In the genomic region with DNA sequence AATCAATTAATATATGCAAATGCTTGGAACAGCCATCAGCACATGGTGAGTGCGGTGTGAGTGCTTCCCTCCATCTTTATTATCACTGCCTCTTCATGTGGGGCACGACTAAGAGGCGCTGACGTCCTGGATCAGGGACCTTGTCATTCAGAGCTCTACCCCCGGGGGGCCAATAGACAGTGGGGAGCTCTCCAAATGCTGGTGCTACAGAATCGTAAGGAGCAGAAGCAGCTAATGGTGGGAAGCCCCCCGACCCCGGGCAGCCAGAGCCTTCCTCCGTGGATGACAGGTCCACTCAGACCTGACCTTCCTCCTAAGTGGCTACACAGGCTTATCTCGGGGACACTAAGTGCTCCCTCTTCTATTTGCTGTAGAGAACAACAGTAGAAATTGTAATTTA, we compare ENCODE assay signal across 29 cellular contexts.
"Had no signal": no experiment of that assay in that cellular context is flagged by ENCODE, and none has a peak within 500 bp of the region (broad histone marks: within the 10 kb centered on the region; RNA-seq: fewer than 3 reads in every experiment).

No MANE protein-coding gene starts in this region.

- H3K4me3 ChIP-seq: adrenal gland, ascending aorta, body of pancreas, breast epithelium, cardiac muscle cell had no signal

- H3K4me1 ChIP-seq: adrenal gland, body of pancreas, breast epithelium had no signal

- DNase-seq: activated effector memory CD4-positive, alpha-beta T cell treated with anti-CD3 and anti-CD28 coated beads, Interleukin-2, amount 50 U/mL, for 16 hours; activated effector memory CD4-positive, alpha-beta T cell treated with Interleukin-2 at 50 U/mL for 16 hours; activated gamma-delta T cell; activated gamma-delta T cell treated with Interleukin-2 at 50 U/mL for 16 hours; activated naive CD4-positive, alpha-beta T cell; activated naive CD4-positive, alpha-beta T cell treated with anti-CD3 and anti-CD28 coated beads for 36 hours; activated naive CD4-positive, alpha-beta T cell treated with anti-CD3 and anti-CD28 coated beads, Interleukin-2, amount 10 ng/mL, durations not matched to agents 7 days and 5 days; activated naive CD4-positive, alpha-beta T cell treated with anti-CD3 and anti-CD28 coated beads, Interleukin-2, amount 50 U/mL, for 16 hours; activated naive CD4-positive, alpha-beta T cell treated with Interleukin-2 at 50 U/mL for 16 hours; activated naive CD8-positive, alpha-beta T cell treated with anti-CD3 and anti-CD28 coated beads for 36 hours; activated naive CD8-positive, alpha-beta T cell treated with anti-CD3 and anti-CD28 coated beads, Interleukin-2, amount 10 ng/mL, durations not matched to agents 7 days and 5 days; activated naive CD8-positive, alpha-beta T cell treated with anti-CD3 and anti-CD28 coated beads, Interleukin-2, amount 50 U/mL, for 24 hours; activated T-cell treated with anti-CD3 and anti-CD28 coated beads, Interleukin-2, amount 50 U/mL, for 4 hours; activated T-cell treated with anti-CD3 and anti-CD28 coated beads, Interleukin-2, amount 50 U/mL, for 48 hours; activated T-cell treated with anti-CD3 and anti-CD28 coated beads, Interleukin-2, amount 50 U/mL, for 72 hours; adrenal gland; amniotic stem cell; amygdala; anterior cingulate cortex; body of pancreas; brain microvascular endothelial cell; caudate nucleus; central memory CD4-positive, alpha-beta T cell; cerebellar nuclear complex had no signal

- H3K27me3 ChIP-seq: adrenal gland, ascending aorta, body of pancreas, brain microvascular endothelial cell, breast epithelium had no signal

- ATAC-seq: activated naive CD4-positive, alpha-beta T cell treated with anti-CD3 and anti-CD28 coated beads, Interleukin-2, amount 50 U/mL, for 72 hours; activated naive CD8-positive, alpha-beta T cell treated with anti-CD3 and anti-CD28 coated beads, Interleukin-2, amount 50 U/mL, for 24 hours; activated T-cell treated with anti-CD3 and anti-CD28 coated beads, Interleukin-2, amount 50 U/mL, for 4 hours; activated T-cell treated with anti-CD3 and anti-CD28 coated beads, Interleukin-2, amount 50 U/mL, for 72 hours; activated T-helper 17 cell treated with anti-CD3 and anti-CD28 coated beads, Interleukin-2, amount 50 U/mL, for 72 hours; body of pancreas had no signal

- H3K9me3 ChIP-seq: adrenal gland, ascending aorta, body of pancreas, breast epithelium had no signal

- H3K36me3 ChIP-seq: adrenal gland, ascending aorta, brain microvascular endothelial cell, breast epithelium, cardiac muscle cell had no signal

- H3K27ac ChIP-seq: adrenal gland, ascending aorta, body of pancreas, brain microvascular endothelial cell, breast epithelium, cardiac muscle cell had no signal
